11 cellular contexts compared by ENCODE assay signal in the genomic region with DNA sequence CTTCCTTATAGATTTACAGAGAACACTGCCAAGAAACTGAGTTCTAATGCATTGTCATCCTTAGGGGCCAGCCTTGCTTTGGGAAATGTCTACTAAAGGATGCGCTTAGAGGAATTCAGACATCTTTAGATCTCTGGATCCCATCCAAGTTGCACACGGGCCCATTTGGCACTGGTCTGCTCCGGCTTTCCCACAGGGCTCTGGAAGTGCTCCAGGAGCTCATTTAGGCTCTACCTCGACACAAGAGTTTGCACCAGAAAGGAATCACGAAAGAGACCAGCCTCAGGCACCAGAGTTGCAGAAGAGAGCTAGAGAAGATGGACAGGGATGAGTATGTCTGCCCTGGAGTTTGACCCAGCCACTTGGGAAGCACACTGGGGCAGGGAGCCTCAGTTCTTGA.
DNase-seq lines count a peak whose midpoint lies in the region; ATAC-seq and TF ChIP-seq lines count a peak whose summit lies in the region.
"Had no signal": no experiment of that assay in that cellular context is flagged by ENCODE, and none has a peak within 500 bp of the region (broad histone marks: within the 10 kb centered on the region; RNA-seq: fewer than 3 reads in every experiment).

No MANE protein-coding gene starts in this region.

- peak; percentile 8 for DNase-seq in DMS79 (lab: John Stamatoyannopoulos, UW)
- DNase-seq in H4 (ENCODE audit: low spot score): peak; percentile 16
- DNase-seq in NCI-H446 treated with DMSO at 0.1 percent for 48 hours (lab: John Stamatoyannopoulos, UW): peak; percentile 8
- DNase-seq in fibroblast of pulmonary artery (ENCODE audit: low read depth): peak; percentile 30
- no peak for DNase-seq in stimulated activated CD4-positive, alpha-beta T cell treated with anti-CD3 and anti-CD28 coated beads, Interleukin-2, amount 100 ng/mL, for 24 hours
- no peak for DNase-seq in NCI-H2196 (lab: John Stamatoyannopoulos, UW; ENCODE audit: unreplicated experiment)
- DNase-seq: COR-L47, NCI-H1436 treated with DMSO at 0.1 percent for 48 hours had no signal

- no peak for ATAC-seq in HG02938 (IDR thresholded peaks at IDR 0.05; ENCODE audit: unreplicated experiment)
- no peak for ATAC-seq in HG02870 (IDR thresholded peaks at IDR 0.05; ENCODE audit: unreplicated experiment)
- ATAC-seq: Right ventricle myocardium inferior had no signal

- no peak overlapping the region for H3K4me3 ChIP-seq in fibroblast of pulmonary artery (replicated peaks; ENCODE audit: low read depth, low read length)

- TF ChIP-seq CTCF in fibroblast of pulmonary artery (IDR thresholded peaks at IDR 0.05; ENCODE audit: low read length, missing control alignments): no peak

Comparison
In these comparisons a context has a peak if more than half of its experiments do, and no peak if none do; other contexts are left out.
1. DNase-seq: peak in DMS79 (single experiment), H4 (single experiment), NCI-H446 treated with DMSO at 0.1 percent for 48 hours (single experiment) and fibroblast of pulmonary artery (single experiment); none in stimulated activated CD4-positive, alpha-beta T cell treated with anti-CD3 and anti-CD28 coated beads, Interleukin-2, amount 100 ng/mL, for 24 hours (0 of 2) and NCI-H2196 (single experiment).